21 cellular contexts compared by ENCODE assay signal in genomic region chr1:242784807-242785206, GRCh38.
A peak's percentile ranks its signal among the peaks of the same experiment; 100 is the strongest.
DNase-seq lines count a peak whose midpoint lies in the region; ATAC-seq, FAIRE-seq and TF ChIP-seq lines count a peak whose summit lies in the region.
"Had no signal": no experiment of that assay in that cellular context is flagged by ENCODE, and none has a peak within 500 bp of the region (broad histone marks: within the 10 kb centered on the region; RNA-seq: fewer than 3 reads in every experiment).

No MANE protein-coding gene starts in this region.

- no peak for TF ChIP-seq CTCF in smooth muscle cell (IDR thresholded peaks at IDR 0.05; ENCODE audit: borderline replicate concordance, insufficient read depth, poor library complexity, severe bottlenecking)
- TF ChIP-seq CTCF in D721Med (IDR thresholded peaks at IDR 0.05; ENCODE audit: insufficient read depth, missing control alignments) = no peak
- TF ChIP-seq CTCF in sigmoid colon (IDR thresholded peaks at IDR 0.05) = no peak

- H3K27ac ChIP-seq in smooth muscle cell (ENCODE audit: low read depth) (peak overlapping the region; percentile 21), sigmoid colon (no peak overlapping the region)
- H3K27ac ChIP-seq: left ventricle myocardium inferior, PC-9 had no signal

- H3K27me3 ChIP-seq in smooth muscle cell (ENCODE audit: low read depth) = no peaks in the 10 kb centered on the region
- no peaks in the 10 kb centered on the region for H3K27me3 ChIP-seq in sigmoid colon

- H2AFZ ChIP-seq in smooth muscle cell (ENCODE audit: low read depth) = no peak overlapping the region
- H2AFZ ChIP-seq: PC-9 had no signal

- H3K36me3 ChIP-seq in smooth muscle cell (ENCODE audit: low read depth) (no peaks in the 10 kb centered on the region), sigmoid colon (no peaks in the 10 kb centered on the region)
- H3K36me3 ChIP-seq: left ventricle myocardium inferior had no signal

- H3K4me3 ChIP-seq in smooth muscle cell (no peak overlapping the region), sigmoid colon (no peak overlapping the region)
- H3K4me3 ChIP-seq: left ventricle myocardium inferior, PC-9 had no signal

- no peak for TF ChIP-seq POLR2A in sigmoid colon (IDR thresholded peaks at IDR 0.05)

- H4K20me1 ChIP-seq in smooth muscle cell (ENCODE audit: low read depth) = no peaks in the 10 kb centered on the region

- H3K9ac ChIP-seq in smooth muscle cell (ENCODE audit: low read depth) = no peak overlapping the region

- DNase-seq in GM03348 (ENCODE audit: low spot score) (peak; percentile 12), NCI-H446 treated with DMSO at 0.1 percent for 48 hours (lab: John Stamatoyannopoulos, UW) (peak; percentile 11), cerebellum (ENCODE audit: low spot score) (peak; percentile 44), smooth muscle cell (lab: John Stamatoyannopoulos, UW; ENCODE audit: unreplicated experiment) (no peak), D721Med (ENCODE audit: insufficient read length, low spot score) (no peak), sigmoid colon (no peak)
- DNase-seq: activated CD4-positive, alpha-beta T cell treated with anti-CD3 and anti-CD28 coated beads, Interleukin-2, amount 10 ng/mL, durations not matched to agents 24 days and 14 days; activated naive CD4-positive, alpha-beta T cell; cortex of kidney; DMS53; foreskin melanocyte; Karpas-422; left ventricle myocardium inferior; NCI-H1694; NCI-H510A treated with DMSO at 0.1 percent for 48 hours; PC-9; T1000 had no signal

- no peaks in the 10 kb centered on the region for H3K9me3 ChIP-seq in smooth muscle cell (replicated peaks; ENCODE audit: low read depth)
- no peaks in the 10 kb centered on the region for H3K9me3 ChIP-seq in sigmoid colon
- H3K9me3 ChIP-seq: left ventricle myocardium inferior had no signal

- WGBS in smooth muscle cell (ENCODE audit: low lambda C conversion rate) = 51% methylated on average over 7 of the region's 7 CpGs
- 69 to 72% methylated on average over 7 of the region's 7 CpGs for WGBS in sigmoid colon, 2 donors

- no peak overlapping the region for H3K4me2 ChIP-seq in smooth muscle cell
- H3K4me2 ChIP-seq: PC-9 had no signal

- no peaks in the 10 kb centered on the region for H3F3A ChIP-seq in smooth muscle cell (ENCODE audit: low read depth)

- no peak for ATAC-seq in GM19397 (IDR thresholded peaks at IDR 0.05; ENCODE audit: unreplicated experiment)
- ATAC-seq: sciatic nerve had no signal

- H3K4me1 ChIP-seq in smooth muscle cell (ENCODE audit: low read depth) (no peaks in the 10 kb centered on the region), sigmoid colon (no peaks in the 10 kb centered on the region)
- H3K4me1 ChIP-seq: left ventricle myocardium inferior had no signal

- intact Hi-C loops in sigmoid colon (cut with DNase I) = no loop called here

- TF ChIP-seq EP300 in sigmoid colon (IDR thresholded peaks at IDR 0.05) = no peak

- no peak for FAIRE-seq in D721Med (lab: Jason Lieb, UNC)
- FAIRE-seq: endothelial cell of umbilical vein, H54 had no signal

- no peaks in the 10 kb centered on the region for H3K79me2 ChIP-seq in smooth muscle cell (ENCODE audit: low read depth)

Comparison
In these comparisons a context has a peak if more than half of its experiments do, and no peak if none do; other contexts are left out.
1. DNase-seq: peak in GM03348 (single experiment), NCI-H446 treated with DMSO at 0.1 percent for 48 hours (single experiment) and cerebellum (single experiment); none in smooth muscle cell (single experiment), D721Med (single experiment) and sigmoid colon (single experiment).